In the genomic region with DNA sequence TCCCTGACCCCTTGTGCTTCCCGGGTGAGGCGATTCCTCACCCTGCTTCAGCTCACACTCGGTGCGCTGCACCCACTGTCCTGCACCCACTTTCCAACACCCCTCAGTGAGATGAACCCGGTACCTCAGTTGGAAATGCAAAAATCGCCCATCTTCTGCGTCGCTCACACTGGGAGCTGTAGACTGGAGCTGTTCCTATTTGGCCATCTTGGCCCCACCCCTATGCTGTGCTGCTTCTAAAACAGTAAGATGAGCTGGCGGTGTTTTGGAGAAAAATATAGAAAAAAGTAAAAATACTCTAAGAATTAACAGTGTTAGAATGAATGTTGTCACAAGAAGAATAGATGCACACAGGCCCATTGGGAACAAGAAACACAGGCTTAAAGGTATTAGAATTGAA, we compare ENCODE assay signal across 28 cellular contexts.
"Had no signal": no experiment of that assay in that cellular context is flagged by ENCODE, and none has a peak within 500 bp of the region (broad histone marks: within the 10 kb centered on the region; RNA-seq: fewer than 3 reads in every experiment).

No MANE protein-coding gene starts in this region.

- H3K4me1 Mint-ChIP-seq: immature natural killer cell; naive thymus-derived CD8-positive, alpha-beta T cell; neural progenitor cell; stimulated activated memory B cell treated with anti-CD40 and anti-IgM and Interleukin-4, amounts not matched to agents 10 μg/mL and 1 μg/mL and 100 μg/mL, for 72 hours; stimulated activated naive CD8-positive, alpha-beta T cell treated with anti-CD3 and anti-CD28 coated beads, Interleukin-15, amount 100 ng/mL, for 72 hours had no signal

- DNase-seq: immature natural killer cell; kidney; left colon; left lung; lower lobe of right lung; mammary epithelial cell; mesenchymal stem cell; naive thymus-derived CD8-positive, alpha-beta T cell; nephron progenitor cell; occipital lobe; ovary; right lobe of liver; stimulated activated CD4-positive, alpha-beta T cell treated with anti-CD3 and anti-CD28 coated beads, Interleukin-1b, Interleukin-23, amount 100 ng/mL, for 48 hours; stimulated activated CD4-positive, alpha-beta T cell treated with anti-CD3 and anti-CD28 coated beads, Interleukin-2, amount 100 ng/mL, for 48 hours; stimulated activated CD4-positive, alpha-beta T cell treated with anti-CD3 and anti-CD28 coated beads, Interleukin-4, amount 100 ng/mL, for 4 hours; stimulated activated CD8-positive, alpha-beta memory T cell treated with anti-CD3 and anti-CD28 coated beads, Interleukin-4, amount 100 ng/mL, for 48 hours; stimulated activated naive CD4-positive, alpha-beta T cell treated with Interleukin-2 at 50 U/mL for 16 hours; stimulated activated naive CD8-positive, alpha-beta T cell treated with anti-CD3 and anti-CD28 coated beads, Interleukin-15, amount 100 ng/mL, for 72 hours; transverse colon; upper lobe of left lung had no signal

- H3K4me2 ChIP-seq: neural progenitor cell, smooth muscle cell had no signal

- ATAC-seq: left colon; left lung; lower lobe of right lung; naive thymus-derived CD8-positive, alpha-beta T cell; right lobe of liver; stimulated activated memory B cell treated with anti-CD40 and anti-IgM and Interleukin-4, amounts not matched to agents 10 μg/mL and 1 μg/mL and 100 μg/mL, for 72 hours; stimulated activated naive CD8-positive, alpha-beta T cell treated with anti-CD3 and anti-CD28 coated beads, Interleukin-15, amount 100 ng/mL, for 72 hours had no signal

- H3K27me3 Mint-ChIP-seq: progenitor cell of endocrine pancreas; stimulated activated memory B cell treated with anti-CD40 and anti-IgM and Interleukin-4, amounts not matched to agents 10 μg/mL and 1 μg/mL and 100 μg/mL, for 72 hours had no signal

- H3K4me1 ChIP-seq: left lung, lower lobe of right lung, neural progenitor cell, right atrium auricular region, right lobe of liver, transverse colon, upper lobe of left lung, vagina had no signal

- H3K9me3 ChIP-seq: lower lobe of right lung, neutrophil, ovary, right atrium auricular region, right lobe of liver, transverse colon, upper lobe of left lung, vagina had no signal

- FAIRE-seq: islet of Langerhans, kidney had no signal

- H3K9me3 Mint-ChIP-seq: stimulated activated memory B cell treated with anti-CD40 and anti-IgM and Interleukin-4, amounts not matched to agents 10 μg/mL and 1 μg/mL and 100 μg/mL, for 72 hours; stimulated activated naive CD8-positive, alpha-beta T cell treated with anti-CD3 and anti-CD28 coated beads, Interleukin-15, amount 100 ng/mL, for 72 hours had no signal

- H3K4me3 Mint-ChIP-seq: immature natural killer cell; naive thymus-derived CD8-positive, alpha-beta T cell; nephron progenitor cell; neural progenitor cell; stimulated activated memory B cell treated with anti-CD40 and anti-IgM and Interleukin-4, amounts not matched to agents 10 μg/mL and 1 μg/mL and 100 μg/mL, for 72 hours; stimulated activated naive CD8-positive, alpha-beta T cell treated with anti-CD3 and anti-CD28 coated beads, Interleukin-15, amount 100 ng/mL, for 72 hours had no signal

- H3K36me3 ChIP-seq: left lung, lower lobe of right lung, neural progenitor cell, neutrophil, ovary, right atrium auricular region, right lobe of liver, transverse colon, upper lobe of left lung, vagina had no signal

- H3K4me3 ChIP-seq: left lung, lower lobe of right lung, neural progenitor cell, ovary, right atrium auricular region, right lobe of liver, smooth muscle cell, transverse colon, upper lobe of left lung, vagina had no signal

- H3K27ac Mint-ChIP-seq: immature natural killer cell; naive thymus-derived CD8-positive, alpha-beta T cell; nephron progenitor cell; neural progenitor cell; progenitor cell of endocrine pancreas; stimulated activated memory B cell treated with anti-CD40 and anti-IgM and Interleukin-4, amounts not matched to agents 10 μg/mL and 1 μg/mL and 100 μg/mL, for 72 hours had no signal

- H3K9ac ChIP-seq: neural progenitor cell had no signal

- H2AFZ ChIP-seq: neural progenitor cell had no signal

- H3K36me3 Mint-ChIP-seq: immature natural killer cell; naive thymus-derived CD8-positive, alpha-beta T cell; neural progenitor cell; stimulated activated memory B cell treated with anti-CD40 and anti-IgM and Interleukin-4, amounts not matched to agents 10 μg/mL and 1 μg/mL and 100 μg/mL, for 72 hours had no signal

- H3K27me3 ChIP-seq: left lung, neural progenitor cell, neutrophil, ovary, right atrium auricular region, right lobe of liver, transverse colon, upper lobe of left lung, vagina had no signal

- H3K27ac ChIP-seq: left lung, lower lobe of right lung, neural progenitor cell, neutrophil, ovary, right atrium auricular region, right lobe of liver, transverse colon, upper lobe of left lung, vagina had no signal
